ENCODE assay signal across 2 cellular contexts in the genomic region with DNA sequence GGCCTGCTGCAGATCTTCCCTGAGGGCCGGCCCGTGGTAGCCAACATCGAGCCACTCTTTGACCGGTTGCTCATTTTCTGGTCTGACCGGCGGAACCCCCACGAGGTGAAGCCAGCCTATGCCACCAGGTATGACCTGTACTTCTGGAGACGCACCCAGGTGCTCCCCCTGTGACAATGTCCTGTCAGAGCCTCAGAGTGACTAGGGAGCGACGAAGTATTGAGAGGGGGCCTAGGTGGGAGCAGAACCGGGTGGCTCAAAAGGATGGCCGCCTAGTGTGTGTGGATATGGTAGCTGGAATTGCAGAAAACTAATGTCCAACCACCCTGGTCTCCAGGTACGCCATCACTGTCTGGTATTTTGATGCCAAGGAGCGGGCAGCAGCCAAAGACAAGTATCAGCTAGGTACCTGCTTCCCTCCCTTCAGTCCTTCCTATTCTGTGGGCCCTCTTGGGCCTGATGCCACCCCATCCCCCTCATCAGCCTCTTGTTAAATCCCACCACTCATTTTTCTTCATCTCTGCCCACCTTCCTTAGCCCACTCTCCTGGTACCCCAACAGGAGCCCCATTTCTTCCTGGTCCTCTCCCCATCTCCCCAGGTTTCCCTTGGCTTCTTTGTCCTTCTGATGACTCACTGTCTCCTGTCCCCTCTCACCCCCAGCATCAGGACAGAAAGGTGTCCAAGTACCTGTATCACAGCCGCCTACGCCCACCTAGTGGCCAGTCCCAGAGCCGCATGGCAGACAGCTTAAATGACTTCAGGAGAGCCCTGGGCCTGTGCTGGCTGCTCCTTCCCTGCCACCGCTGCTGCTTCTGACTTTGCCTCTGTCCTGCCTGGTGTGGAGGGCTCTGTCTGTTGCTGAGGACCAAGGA.
A peak's percentile ranks its signal among the peaks of the same experiment; 100 is the strongest.
TF ChIP-seq lines count a peak whose summit lies in the region.

No MANE protein-coding gene starts in this region.

TF ChIP-seq in HEK293, 187 proteins besides CTCF, POLR2A, EP300 and RAD21 (continued from another document and continues in another):
- TF ChIP-seq KLF10 (tag by site-specific recombination; IDR thresholded peaks at IDR 0.05): no peak
- TF ChIP-seq TRIM28 (IDR thresholded peaks at IDR 0.05; ENCODE audit: borderline replicate concordance, low read length): no peak
- TF ChIP-seq OSR2 (tag by site-specific recombination; IDR thresholded peaks at IDR 0.05): no peak
- no peak for TF ChIP-seq TSHZ1 (tag by site-specific recombination; IDR thresholded peaks at IDR 0.05; ENCODE audit: borderline replicate concordance)
- no peak for TF ChIP-seq ZNF248 (tag by site-specific recombination; IDR thresholded peaks at IDR 0.05)
- TF ChIP-seq KLF7 (tag by site-specific recombination; IDR thresholded peaks at IDR 0.05; ENCODE audit: borderline replicate concordance): 0 out of 2 replicates have a peak, but pooled peaks have one; percentile 45
- TF ChIP-seq RBAK (tag by site-specific recombination; IDR thresholded peaks at IDR 0.05): no peak
- no peak for TF ChIP-seq ZNF280D (tag by site-specific recombination; IDR thresholded peaks at IDR 0.05)
- TF ChIP-seq, protein P1, sequence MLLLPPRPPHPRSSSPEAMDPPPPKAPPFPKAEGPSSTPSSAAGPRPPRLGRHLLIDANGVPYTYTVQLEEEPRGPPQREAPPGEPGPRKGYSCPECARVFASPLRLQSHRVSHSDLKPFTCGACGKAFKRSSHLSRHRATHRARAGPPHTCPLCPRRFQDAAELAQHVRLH (tag by site-specific recombination; IDR thresholded peaks at IDR 0.05): no peak
- no peak for TF ChIP-seq HOXC10 (CRISPR knock-in tag; IDR thresholded peaks at IDR 0.05)
- TF ChIP-seq ZNF558 (tag by site-specific recombination; IDR thresholded peaks at IDR 0.05): no peak
- TF ChIP-seq ZNF548 (tag by site-specific recombination; IDR thresholded peaks at IDR 0.05): 0 out of 2 replicates have a peak, but pooled peaks have one; percentile 40
- TF ChIP-seq, protein P2, sequence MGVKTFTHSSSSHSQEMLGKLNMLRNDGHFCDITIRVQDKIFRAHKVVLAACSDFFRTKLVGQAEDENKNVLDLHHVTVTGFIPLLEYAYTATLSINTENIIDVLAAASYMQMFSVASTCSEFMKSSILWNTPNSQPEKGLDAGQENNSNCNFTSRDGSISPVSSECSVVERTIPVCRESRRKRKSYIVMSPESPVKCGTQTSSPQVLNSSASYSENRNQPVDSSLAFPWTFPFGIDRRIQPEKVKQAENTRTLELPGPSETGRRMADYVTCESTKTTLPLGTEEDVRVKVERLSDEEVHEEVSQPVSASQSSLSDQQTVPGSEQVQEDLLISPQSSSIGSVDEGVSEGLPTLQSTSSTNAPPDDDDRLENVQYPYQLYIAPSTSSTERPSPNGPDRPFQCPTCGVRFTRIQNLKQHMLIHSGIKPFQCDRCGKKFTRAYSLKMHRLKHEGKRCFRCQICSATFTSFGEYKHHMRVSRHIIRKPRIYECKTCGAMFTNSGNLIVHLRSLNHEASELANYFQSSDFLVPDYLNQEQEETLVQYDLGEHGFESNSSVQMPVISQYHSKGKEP (tag by site-specific recombination; IDR thresholded peaks at IDR 0.05): no peak
- TF ChIP-seq ZNF561 (tag by site-specific recombination; IDR thresholded peaks at IDR 0.05; ENCODE audit: borderline replicate concordance): no peak

TF ChIP-seq in K562, 482 proteins besides CTCF, POLR2A, EP300 and RAD21 (continued from another document):
- TF ChIP-seq, protein P3, sequence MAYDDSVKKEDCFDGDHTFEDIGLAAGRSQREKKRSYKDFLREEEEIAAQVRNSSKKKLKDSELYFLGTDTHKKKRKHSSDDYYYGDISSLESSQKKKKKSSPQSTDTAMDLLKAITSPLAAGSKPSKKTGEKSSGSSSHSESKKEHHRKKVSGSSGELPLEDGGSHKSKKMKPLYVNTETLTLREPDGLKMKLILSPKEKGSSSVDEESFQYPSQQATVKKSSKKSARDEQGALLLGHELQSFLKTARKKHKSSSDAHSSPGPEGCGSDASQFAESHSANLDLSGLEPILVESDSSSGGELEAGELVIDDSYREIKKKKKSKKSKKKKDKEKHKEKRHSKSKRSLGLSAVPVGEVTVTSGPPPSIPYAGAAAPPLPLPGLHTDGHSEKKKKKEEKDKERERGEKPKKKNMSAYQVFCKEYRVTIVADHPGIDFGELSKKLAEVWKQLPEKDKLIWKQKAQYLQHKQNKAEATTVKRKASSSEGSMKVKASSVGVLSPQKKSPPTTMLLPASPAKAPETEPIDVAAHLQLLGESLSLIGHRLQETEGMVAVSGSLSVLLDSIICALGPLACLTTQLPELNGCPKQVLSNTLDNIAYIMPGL (CRISPR knock-in tag; IDR thresholded peaks at IDR 0.05): no peak
- TF ChIP-seq NBN (IDR thresholded peaks at IDR 0.05; ENCODE audit: low read depth) (0 out of 2 replicates have a peak, but pooled peaks have one; percentile 6), CEBPG (CRISPR knock-in tag; IDR thresholded peaks at IDR 0.05) (no peak), CEBPG (tag; conservative IDR thresholded peaks at IDR 0.05 in 1 of 2, IDR thresholded peaks at IDR 0.05 in 1 of 2) (no peak), POLR2AphosphoS5 (IDR thresholded peaks at IDR 0.05; ENCODE audit: control insufficient read depth, insufficient read depth, low read depth, low read length) (peak; percentile 5; the same call in 1 of the 2 replicates), ZNF639 (CRISPR knock-in tag; conservative IDR thresholded peaks at IDR 0.05 in 1 of 2, IDR thresholded peaks at IDR 0.05 in 1 of 2) (no peak), KAT7 (CRISPR knock-in tag; IDR thresholded peaks at IDR 0.05; ENCODE audit: borderline replicate concordance) (0 out of 2 replicates have a peak, but pooled peaks have one; percentile 61), CREB5 (CRISPR knock-in tag; IDR thresholded peaks at IDR 0.05) (no peak)
- TF ChIP-seq, protein P4, sequence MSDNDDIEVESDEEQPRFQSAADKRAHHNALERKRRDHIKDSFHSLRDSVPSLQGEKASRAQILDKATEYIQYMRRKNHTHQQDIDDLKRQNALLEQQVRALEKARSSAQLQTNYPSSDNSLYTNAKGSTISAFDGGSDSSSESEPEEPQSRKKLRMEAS (CRISPR knock-in tag; IDR thresholded peaks at IDR 0.05): 0 out of 2 replicates have a peak, but pooled peaks have one; percentile 7
